Comparison of ENCODE assay signal across 8 cellular contexts in the genomic region with DNA sequence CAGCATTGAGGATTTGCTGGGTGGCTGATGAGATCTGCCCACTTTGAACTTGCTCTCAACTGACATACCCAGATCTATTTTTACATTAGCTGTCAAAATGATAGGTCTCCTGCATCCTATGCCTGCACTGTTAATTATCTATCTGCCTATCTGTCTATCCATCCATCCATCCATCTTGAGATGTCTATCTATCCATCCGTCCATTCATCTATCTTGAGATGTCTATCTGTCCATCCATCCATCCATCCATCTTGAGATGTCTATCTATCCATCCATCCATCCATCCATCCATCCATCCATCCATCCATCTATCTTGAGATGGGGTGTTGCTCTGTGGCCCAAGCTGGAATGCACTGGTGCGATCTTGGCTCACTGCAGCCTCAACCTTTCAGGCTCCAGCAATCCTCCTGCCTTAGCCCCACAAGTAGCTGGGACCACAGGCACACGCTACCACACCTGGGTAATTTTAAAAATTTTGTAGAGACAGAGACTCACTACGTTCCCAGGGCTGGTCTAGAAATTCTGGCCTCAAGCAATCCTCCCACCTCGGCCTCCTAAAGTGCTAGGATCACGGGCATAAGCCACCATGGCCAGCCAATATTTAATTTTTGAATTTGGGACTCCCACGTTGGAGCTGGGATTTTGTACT.
"Had no signal": no experiment of that assay in that cellular context is flagged by ENCODE, and none has a peak within 500 bp of the region (broad histone marks: within the 10 kb centered on the region; RNA-seq: fewer than 3 reads in every experiment).

No MANE protein-coding gene starts in this region.

- DNase-seq: GM23248, GOT3, H7, IMR-90, KG1 had no signal

- H3K4me1 ChIP-seq: HAP-1 had no signal

- H3K36me3 ChIP-seq: HAP-1 had no signal

- H3K9ac ChIP-seq: GM23248 had no signal

- H3K27ac ChIP-seq: GM23248 had no signal

- ATAC-seq: HCT116, K562 had no signal

- H3K9me3 ChIP-seq: HAP-1 had no signal

- H3K4me3 ChIP-seq: GM23248, HAP-1, K562 had no signal

- H2AFZ ChIP-seq: GM23248 had no signal
